In the genomic region with DNA sequence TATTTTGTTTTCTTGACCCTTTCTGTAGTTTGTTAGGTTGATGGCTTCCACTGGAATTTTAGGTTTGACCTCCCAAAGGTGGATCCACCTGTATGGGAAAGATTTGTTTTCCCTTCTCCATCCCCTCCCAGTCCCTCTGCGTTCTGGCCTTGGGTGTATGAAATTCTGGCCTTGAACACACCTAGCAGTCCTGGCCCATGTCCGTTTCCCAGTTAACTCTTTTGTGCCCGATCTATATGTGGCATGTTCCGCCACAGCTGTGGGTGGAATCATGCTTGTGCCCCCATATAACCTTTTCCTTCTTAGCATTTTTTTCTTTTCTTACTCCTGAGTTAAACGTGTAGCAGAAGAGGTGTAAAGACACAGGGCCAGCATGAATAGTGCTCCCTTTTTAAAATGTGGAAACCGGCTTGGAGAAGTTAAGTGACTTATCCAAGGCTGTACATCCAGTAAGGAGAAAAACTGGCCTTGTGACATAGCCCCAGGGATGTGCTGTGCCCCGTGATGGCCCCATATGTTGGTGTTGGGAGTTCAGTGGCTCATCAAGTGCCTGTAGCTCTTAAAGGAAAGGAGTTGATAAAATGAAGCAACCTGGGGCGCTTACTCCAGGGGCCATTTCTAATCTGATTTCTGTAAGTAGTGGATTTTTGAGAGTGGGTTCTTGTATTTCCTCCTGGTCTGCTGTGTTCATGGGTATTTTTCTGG, we compare ENCODE assay signal across 1 cellular context.
TF ChIP-seq lines count a peak whose summit lies in the region.

No MANE protein-coding gene starts in this region.

TF ChIP-seq in HepG2, 621 proteins besides CTCF, POLR2A, EP300 and RAD21 (continued from another document and continues in another):
- TF ChIP-seq, protein P1, sequence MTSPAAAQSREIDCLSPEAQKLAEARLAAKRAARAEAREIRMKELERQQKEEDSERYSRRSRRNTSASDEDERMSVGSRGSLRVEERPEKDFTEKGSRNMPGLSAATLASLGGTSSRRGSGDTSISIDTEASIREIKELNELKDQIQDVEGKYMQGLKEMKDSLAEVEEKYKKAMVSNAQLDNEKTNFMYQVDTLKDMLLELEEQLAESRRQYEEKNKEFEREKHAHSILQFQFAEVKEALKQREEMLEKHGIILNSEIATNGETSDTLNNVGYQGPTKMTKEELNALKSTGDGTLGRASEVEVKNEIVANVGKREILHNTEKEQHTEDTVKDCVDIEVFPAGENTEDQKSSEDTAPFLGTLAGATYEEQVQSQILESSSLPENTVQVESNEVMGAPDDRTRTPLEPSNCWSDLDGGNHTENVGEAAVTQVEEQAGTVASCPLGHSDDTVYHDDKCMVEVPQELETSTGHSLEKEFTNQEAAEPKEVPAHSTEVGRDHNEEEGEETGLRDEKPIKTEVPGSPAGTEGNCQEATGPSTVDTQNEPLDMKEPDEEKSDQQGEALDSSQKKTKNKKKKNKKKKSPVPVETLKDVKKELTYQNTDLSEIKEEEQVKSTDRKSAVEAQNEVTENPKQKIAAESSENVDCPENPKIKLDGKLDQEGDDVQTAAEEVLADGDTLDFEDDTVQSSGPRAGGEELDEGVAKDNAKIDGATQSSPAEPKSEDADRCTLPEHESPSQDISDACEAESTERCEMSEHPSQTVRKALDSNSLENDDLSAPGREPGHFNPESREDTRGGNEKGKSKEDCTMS (CRISPR knock-in tag; conservative IDR thresholded peaks at IDR 0.05): no peak
- TF ChIP-seq ZNF761 (CRISPR knock-in tag; conservative IDR thresholded peaks at IDR 0.05) (no peak), ZSCAN12 (CRISPR knock-in tag; IDR thresholded peaks at IDR 0.05) (no peak), CENPT (CRISPR knock-in tag; IDR thresholded peaks at IDR 0.05; ENCODE audit: low read depth) (no peak), TOE1 (CRISPR knock-in tag; IDR thresholded peaks at IDR 0.05) (no peak), ZBTB7A (CRISPR knock-in tag; IDR thresholded peaks at IDR 0.05) (no peak), HNRNPLL (IDR thresholded peaks at IDR 0.05; ENCODE audit: low read depth, low read length, poor library complexity, severe bottlenecking) (no peak), ZNF550 (CRISPR knock-in tag; IDR thresholded peaks at IDR 0.05; ENCODE audit: borderline replicate concordance) (no peak), MIER2 (CRISPR knock-in tag; IDR thresholded peaks at IDR 0.05) (no peak), ZNF7 (CRISPR knock-in tag; IDR thresholded peaks at IDR 0.05) (no peak), ZNF772 (CRISPR knock-in tag; IDR thresholded peaks at IDR 0.05) (no peak), ZNF556 (CRISPR knock-in tag; IDR thresholded peaks at IDR 0.05; ENCODE audit: borderline replicate concordance) (no peak), FOXO1 (CRISPR knock-in tag; IDR thresholded peaks at IDR 0.05) (peak; percentile 56; the same call in 1 of the 2 replicates), MAFK (conservative IDR thresholded peaks at IDR 0.05 in 1 of 2, IDR thresholded peaks at IDR 0.05 in 1 of 2; ENCODE audit: low read length in 2 of 2) (no peak), ZNF672 (CRISPR knock-in tag; IDR thresholded peaks at IDR 0.05) (no peak), BORCS8-MEF2B (CRISPR knock-in tag; IDR thresholded peaks at IDR 0.05) (no peak), ZNF124 (CRISPR knock-in tag; IDR thresholded peaks at IDR 0.05) (no peak; the same call in 1 of the 2 replicates), ZNF713 (CRISPR knock-in tag; IDR thresholded peaks at IDR 0.05) (no peak), TP53 (CRISPR knock-in tag; conservative IDR thresholded peaks at IDR 0.05) (no peak), ARID2 (CRISPR knock-in tag; IDR thresholded peaks at IDR 0.05; ENCODE audit: borderline replicate concordance) (no peak), SCMH1 (CRISPR knock-in tag; IDR thresholded peaks at IDR 0.05; ENCODE audit: borderline replicate concordance) (no peak), NKX3-1 (CRISPR knock-in tag; IDR thresholded peaks at IDR 0.05) (no peak), HDAC2 (CRISPR knock-in tag; IDR thresholded peaks at IDR 0.05) (peak; percentile 82), FOXA1 (IDR thresholded peaks at IDR 0.05) (no peak), FOXA1 (CRISPR knock-in tag; IDR thresholded peaks at IDR 0.05) (no peak), ZNF841 (CRISPR knock-in tag; IDR thresholded peaks at IDR 0.05; ENCODE audit: borderline replicate concordance) (no peak), RXRB (CRISPR knock-in tag; IDR thresholded peaks at IDR 0.05; ENCODE audit: borderline replicate concordance) (peak; percentile 75), JUN (CRISPR knock-in tag; IDR thresholded peaks at IDR 0.05) (no peak), GATAD2A (CRISPR knock-in tag; IDR thresholded peaks at IDR 0.05) (peak; percentile 90), CREM (IDR thresholded peaks at IDR 0.05) (peak; percentile 49; the same call in 1 of the 2 replicates), CREM (CRISPR knock-in tag; IDR thresholded peaks at IDR 0.05) (no peak), TCF7 (IDR thresholded peaks at IDR 0.05; ENCODE audit: low read depth) (peak; percentile 71), REXO4 (CRISPR knock-in tag; IDR thresholded peaks at IDR 0.05; ENCODE audit: borderline replicate concordance) (no peak), ATF7 (IDR thresholded peaks at IDR 0.05) (no peak), ATF7 (CRISPR knock-in tag; IDR thresholded peaks at IDR 0.05) (no peak), NR2F2 (IDR thresholded peaks at IDR 0.05; ENCODE audit: borderline replicate concordance, low read depth) (no peak), ZFX (CRISPR knock-in tag; IDR thresholded peaks at IDR 0.05; ENCODE audit: low read depth) (peak; percentile 70)
- TF ChIP-seq, protein P2, sequence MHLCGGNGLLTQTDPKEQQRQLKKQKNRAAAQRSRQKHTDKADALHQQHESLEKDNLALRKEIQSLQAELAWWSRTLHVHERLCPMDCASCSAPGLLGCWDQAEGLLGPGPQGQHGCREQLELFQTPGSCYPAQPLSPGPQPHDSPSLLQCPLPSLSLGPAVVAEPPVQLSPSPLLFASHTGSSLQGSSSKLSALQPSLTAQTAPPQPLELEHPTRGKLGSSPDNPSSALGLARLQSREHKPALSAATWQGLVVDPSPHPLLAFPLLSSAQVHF (CRISPR knock-in tag; IDR thresholded peaks at IDR 0.05): no peak
- TF ChIP-seq, protein P3, sequence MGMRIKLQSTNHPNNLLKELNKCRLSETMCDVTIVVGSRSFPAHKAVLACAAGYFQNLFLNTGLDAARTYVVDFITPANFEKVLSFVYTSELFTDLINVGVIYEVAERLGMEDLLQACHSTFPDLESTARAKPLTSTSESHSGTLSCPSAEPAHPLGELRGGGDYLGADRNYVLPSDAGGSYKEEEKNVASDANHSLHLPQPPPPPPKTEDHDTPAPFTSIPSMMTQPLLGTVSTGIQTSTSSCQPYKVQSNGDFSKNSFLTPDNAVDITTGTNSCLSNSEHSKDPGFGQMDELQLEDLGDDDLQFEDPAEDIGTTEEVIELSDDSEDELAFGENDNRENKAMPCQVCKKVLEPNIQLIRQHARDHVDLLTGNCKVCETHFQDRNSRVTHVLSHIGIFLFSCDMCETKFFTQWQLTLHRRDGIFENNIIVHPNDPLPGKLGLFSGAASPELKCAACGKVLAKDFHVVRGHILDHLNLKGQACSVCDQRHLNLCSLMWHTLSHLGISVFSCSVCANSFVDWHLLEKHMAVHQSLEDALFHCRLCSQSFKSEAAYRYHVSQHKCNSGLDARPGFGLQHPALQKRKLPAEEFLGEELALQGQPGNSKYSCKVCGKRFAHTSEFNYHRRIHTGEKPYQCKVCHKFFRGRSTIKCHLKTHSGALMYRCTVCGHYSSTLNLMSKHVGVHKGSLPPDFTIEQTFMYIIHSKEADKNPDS (CRISPR knock-in tag; IDR thresholded peaks at IDR 0.05): no peak
- TF ChIP-seq, protein P4, sequence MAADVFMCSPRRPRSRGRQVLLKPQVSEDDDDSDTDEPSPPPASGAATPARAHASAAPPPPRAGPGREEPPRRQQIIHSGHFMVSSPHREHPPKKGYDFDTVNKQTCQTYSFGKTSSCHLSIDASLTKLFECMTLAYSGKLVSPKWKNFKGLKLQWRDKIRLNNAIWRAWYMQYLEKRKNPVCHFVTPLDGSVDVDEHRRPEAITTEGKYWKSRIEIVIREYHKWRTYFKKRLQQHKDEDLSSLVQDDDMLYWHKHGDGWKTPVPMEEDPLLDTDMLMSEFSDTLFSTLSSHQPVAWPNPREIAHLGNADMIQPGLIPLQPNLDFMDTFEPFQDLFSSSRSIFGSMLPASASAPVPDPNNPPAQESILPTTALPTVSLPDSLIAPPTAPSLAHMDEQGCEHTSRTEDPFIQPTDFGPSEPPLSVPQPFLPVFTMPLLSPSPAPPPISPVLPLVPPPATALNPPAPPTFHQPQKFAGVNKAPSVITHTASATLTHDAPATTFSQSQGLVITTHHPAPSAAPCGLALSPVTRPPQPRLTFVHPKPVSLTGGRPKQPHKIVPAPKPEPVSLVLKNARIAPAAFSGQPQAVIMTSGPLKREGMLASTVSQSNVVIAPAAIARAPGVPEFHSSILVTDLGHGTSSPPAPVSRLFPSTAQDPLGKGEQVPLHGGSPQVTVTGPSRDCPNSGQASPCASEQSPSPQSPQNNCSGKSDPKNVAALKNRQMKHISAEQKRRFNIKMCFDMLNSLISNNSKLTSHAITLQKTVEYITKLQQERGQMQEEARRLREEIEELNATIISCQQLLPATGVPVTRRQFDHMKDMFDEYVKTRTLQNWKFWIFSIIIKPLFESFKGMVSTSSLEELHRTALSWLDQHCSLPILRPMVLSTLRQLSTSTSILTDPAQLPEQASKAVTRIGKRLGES (CRISPR knock-in tag; IDR thresholded peaks at IDR 0.05; ENCODE audit: borderline replicate concordance): no peak; the same call in 1 of the 2 replicates
- TF ChIP-seq, protein P5, sequence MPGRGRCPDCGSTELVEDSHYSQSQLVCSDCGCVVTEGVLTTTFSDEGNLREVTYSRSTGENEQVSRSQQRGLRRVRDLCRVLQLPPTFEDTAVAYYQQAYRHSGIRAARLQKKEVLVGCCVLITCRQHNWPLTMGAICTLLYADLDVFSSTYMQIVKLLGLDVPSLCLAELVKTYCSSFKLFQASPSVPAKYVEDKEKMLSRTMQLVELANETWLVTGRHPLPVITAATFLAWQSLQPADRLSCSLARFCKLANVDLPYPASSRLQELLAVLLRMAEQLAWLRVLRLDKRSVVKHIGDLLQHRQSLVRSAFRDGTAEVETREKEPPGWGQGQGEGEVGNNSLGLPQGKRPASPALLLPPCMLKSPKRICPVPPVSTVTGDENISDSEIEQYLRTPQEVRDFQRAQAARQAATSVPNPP (CRISPR knock-in tag; IDR thresholded peaks at IDR 0.05): no peak
- TF ChIP-seq, protein P6, sequence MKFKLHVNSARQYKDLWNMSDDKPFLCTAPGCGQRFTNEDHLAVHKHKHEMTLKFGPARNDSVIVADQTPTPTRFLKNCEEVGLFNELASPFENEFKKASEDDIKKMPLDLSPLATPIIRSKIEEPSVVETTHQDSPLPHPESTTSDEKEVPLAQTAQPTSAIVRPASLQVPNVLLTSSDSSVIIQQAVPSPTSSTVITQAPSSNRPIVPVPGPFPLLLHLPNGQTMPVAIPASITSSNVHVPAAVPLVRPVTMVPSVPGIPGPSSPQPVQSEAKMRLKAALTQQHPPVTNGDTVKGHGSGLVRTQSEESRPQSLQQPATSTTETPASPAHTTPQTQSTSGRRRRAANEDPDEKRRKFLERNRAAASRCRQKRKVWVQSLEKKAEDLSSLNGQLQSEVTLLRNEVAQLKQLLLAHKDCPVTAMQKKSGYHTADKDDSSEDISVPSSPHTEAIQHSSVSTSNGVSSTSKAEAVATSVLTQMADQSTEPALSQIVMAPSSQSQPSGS (CRISPR knock-in tag; IDR thresholded peaks at IDR 0.05): no peak
- TF ChIP-seq, protein P7, sequence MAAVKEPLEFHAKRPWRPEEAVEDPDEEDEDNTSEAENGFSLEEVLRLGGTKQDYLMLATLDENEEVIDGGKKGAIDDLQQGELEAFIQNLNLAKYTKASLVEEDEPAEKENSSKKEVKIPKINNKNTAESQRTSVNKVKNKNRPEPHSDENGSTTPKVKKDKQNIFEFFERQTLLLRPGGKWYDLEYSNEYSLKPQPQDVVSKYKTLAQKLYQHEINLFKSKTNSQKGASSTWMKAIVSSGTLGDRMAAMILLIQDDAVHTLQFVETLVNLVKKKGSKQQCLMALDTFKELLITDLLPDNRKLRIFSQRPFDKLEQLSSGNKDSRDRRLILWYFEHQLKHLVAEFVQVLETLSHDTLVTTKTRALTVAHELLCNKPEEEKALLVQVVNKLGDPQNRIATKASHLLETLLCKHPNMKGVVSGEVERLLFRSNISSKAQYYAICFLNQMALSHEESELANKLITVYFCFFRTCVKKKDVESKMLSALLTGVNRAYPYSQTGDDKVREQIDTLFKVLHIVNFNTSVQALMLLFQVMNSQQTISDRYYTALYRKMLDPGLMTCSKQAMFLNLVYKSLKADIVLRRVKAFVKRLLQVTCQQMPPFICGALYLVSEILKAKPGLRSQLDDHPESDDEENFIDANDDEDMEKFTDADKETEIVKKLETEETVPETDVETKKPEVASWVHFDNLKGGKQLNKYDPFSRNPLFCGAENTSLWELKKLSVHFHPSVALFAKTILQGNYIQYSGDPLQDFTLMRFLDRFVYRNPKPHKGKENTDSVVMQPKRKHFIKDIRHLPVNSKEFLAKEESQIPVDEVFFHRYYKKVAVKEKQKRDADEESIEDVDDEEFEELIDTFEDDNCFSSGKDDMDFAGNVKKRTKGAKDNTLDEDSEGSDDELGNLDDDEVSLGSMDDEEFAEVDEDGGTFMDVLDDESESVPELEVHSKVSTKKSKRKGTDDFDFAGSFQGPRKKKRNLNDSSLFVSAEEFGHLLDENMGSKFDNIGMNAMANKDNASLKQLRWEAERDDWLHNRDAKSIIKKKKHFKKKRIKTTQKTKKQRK (IDR thresholded peaks at IDR 0.05; ENCODE audit: low read length): no peak
- TF ChIP-seq, protein P8, sequence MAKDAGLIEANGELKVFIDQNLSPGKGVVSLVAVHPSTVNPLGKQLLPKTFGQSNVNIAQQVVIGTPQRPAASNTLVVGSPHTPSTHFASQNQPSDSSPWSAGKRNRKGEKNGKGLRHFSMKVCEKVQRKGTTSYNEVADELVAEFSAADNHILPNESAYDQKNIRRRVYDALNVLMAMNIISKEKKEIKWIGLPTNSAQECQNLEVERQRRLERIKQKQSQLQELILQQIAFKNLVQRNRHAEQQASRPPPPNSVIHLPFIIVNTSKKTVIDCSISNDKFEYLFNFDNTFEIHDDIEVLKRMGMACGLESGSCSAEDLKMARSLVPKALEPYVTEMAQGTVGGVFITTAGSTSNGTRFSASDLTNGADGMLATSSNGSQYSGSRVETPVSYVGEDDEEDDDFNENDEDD (CRISPR knock-in tag; IDR thresholded peaks at IDR 0.05; ENCODE audit: borderline replicate concordance): no peak
- TF ChIP-seq, protein P9, sequence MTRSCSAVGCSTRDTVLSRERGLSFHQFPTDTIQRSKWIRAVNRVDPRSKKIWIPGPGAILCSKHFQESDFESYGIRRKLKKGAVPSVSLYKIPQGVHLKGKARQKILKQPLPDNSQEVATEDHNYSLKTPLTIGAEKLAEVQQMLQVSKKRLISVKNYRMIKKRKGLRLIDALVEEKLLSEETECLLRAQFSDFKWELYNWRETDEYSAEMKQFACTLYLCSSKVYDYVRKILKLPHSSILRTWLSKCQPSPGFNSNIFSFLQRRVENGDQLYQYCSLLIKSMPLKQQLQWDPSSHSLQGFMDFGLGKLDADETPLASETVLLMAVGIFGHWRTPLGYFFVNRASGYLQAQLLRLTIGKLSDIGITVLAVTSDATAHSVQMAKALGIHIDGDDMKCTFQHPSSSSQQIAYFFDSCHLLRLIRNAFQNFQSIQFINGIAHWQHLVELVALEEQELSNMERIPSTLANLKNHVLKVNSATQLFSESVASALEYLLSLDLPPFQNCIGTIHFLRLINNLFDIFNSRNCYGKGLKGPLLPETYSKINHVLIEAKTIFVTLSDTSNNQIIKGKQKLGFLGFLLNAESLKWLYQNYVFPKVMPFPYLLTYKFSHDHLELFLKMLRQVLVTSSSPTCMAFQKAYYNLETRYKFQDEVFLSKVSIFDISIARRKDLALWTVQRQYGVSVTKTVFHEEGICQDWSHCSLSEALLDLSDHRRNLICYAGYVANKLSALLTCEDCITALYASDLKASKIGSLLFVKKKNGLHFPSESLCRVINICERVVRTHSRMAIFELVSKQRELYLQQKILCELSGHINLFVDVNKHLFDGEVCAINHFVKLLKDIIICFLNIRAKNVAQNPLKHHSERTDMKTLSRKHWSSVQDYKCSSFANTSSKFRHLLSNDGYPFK (CRISPR knock-in tag; IDR thresholded peaks at IDR 0.05; ENCODE audit: borderline replicate concordance): no peak
